9 cellular contexts compared by ENCODE assay signal in genomic region chr1:207811920-207812720, GRCh38.
DNase-seq lines count a peak whose midpoint lies in the region; ATAC-seq and TF ChIP-seq lines count a peak whose summit lies in the region.
"Had no signal": no experiment of that assay in that cellular context is flagged by ENCODE, and none has a peak within 500 bp of the region (broad histone marks: within the 10 kb centered on the region; RNA-seq: fewer than 3 reads in every experiment).

No MANE protein-coding gene starts in this region.

- H3K9me3 ChIP-seq in BE2C (no peaks in the 10 kb centered on the region), ascending aorta (no peaks in the 10 kb centered on the region)

- ATAC-seq in stimulated activated memory B cell treated with anti-CD40 and anti-IgM and Interleukin-4, amounts not matched to agents 10 μg/mL and 1 μg/mL and 100 μg/mL, for 72 hours, result no peak
- no peak for ATAC-seq in HG02884 (IDR thresholded peaks at IDR 0.05; ENCODE audit: unreplicated experiment)

- no peaks in the 10 kb centered on the region for H3K27me3 Mint-ChIP-seq in HFFc6 (ENCODE audit: insufficient read depth)
- H3K27me3 Mint-ChIP-seq in stimulated activated memory B cell treated with anti-CD40 and anti-IgM and Interleukin-4, amounts not matched to agents 10 μg/mL and 1 μg/mL and 100 μg/mL, for 72 hours, result no peaks in the 10 kb centered on the region

- peaks cover 3% of the 10 kb centered on the region; the same call in 1 of the 2 replicates for H3K36me3 ChIP-seq in BE2C
- peaks cover 76 to 98% of the 10 kb centered on the region in 2 donors for H3K36me3 ChIP-seq in ascending aorta

- TF ChIP-seq CTCF in BE2C (IDR thresholded peaks at IDR 0.05; ENCODE audit: low read depth, low read length) (peak; percentile 58), HFFc6 (IDR thresholded peaks at IDR 0.05) (peak; percentile 75), ascending aorta (IDR thresholded peaks at IDR 0.05) (peak; percentile 26 to 60 (median 41))

- no peak overlapping the region for H3K4me3 ChIP-seq in BE2C (ENCODE audit: low read depth, low read length)
- peak overlapping the region; percentile 20 to 79 for H3K4me3 ChIP-seq in ascending aorta

- peak overlapping the region; percentile 95 to 98 for H3K27ac ChIP-seq in ascending aorta
- H3K27ac ChIP-seq: HL-60 had no signal

- intact Hi-C loops in ascending aorta (cut with DNase I), result loop anchor here (10.0 kb wide), 1 partner anchor 53 kb away; no protein-coding TSS in a partner anchor

- DNase-seq in BE2C (peak; percentile 52), HFFc6 (peak; percentile 55), ascending aorta (ENCODE audit: low spot score in 2 of 2) (peak in 1 of 2 donors; percentile 85), iPS-NIHi11 (ENCODE audit: low spot score) (peak; percentile 80), NCI-H774 (lab: John Stamatoyannopoulos, UW) (no peak)
- no peak for DNase-seq in activated CD4-positive, alpha-beta T cell treated with anti-CD3 and anti-CD28 coated beads for 1 hour

- no peaks in the 10 kb centered on the region for H3K9me3 Mint-ChIP-seq in HFFc6
- no peaks in the 10 kb centered on the region for H3K9me3 Mint-ChIP-seq in stimulated activated memory B cell treated with anti-CD40 and anti-IgM and Interleukin-4, amounts not matched to agents 10 μg/mL and 1 μg/mL and 100 μg/mL, for 72 hours

- H3K4me3 Mint-ChIP-seq in HFFc6, result no peak overlapping the region
- H3K4me3 Mint-ChIP-seq in stimulated activated memory B cell treated with anti-CD40 and anti-IgM and Interleukin-4, amounts not matched to agents 10 μg/mL and 1 μg/mL and 100 μg/mL, for 72 hours, result no peak overlapping the region

- peaks cover 82% of the 10 kb centered on the region for H3K4me1 Mint-ChIP-seq in HFFc6 (ENCODE audit: low read depth)
- H3K4me1 Mint-ChIP-seq in stimulated activated memory B cell treated with anti-CD40 and anti-IgM and Interleukin-4, amounts not matched to agents 10 μg/mL and 1 μg/mL and 100 μg/mL, for 72 hours, result peaks cover 96% of the 10 kb centered on the region

- no peaks in the 10 kb centered on the region for H3K4me1 ChIP-seq in BE2C
- peaks cover 58 to 97% of the 10 kb centered on the region in 2 donors for H3K4me1 ChIP-seq in ascending aorta

- peaks cover 89% of the 10 kb centered on the region for H3K36me3 Mint-ChIP-seq in HFFc6 (ENCODE audit: low read depth)
- H3K36me3 Mint-ChIP-seq in stimulated activated memory B cell treated with anti-CD40 and anti-IgM and Interleukin-4, amounts not matched to agents 10 μg/mL and 1 μg/mL and 100 μg/mL, for 72 hours, result peaks cover 96% of the 10 kb centered on the region

- H3K27ac Mint-ChIP-seq in HFFc6, result peak overlapping the region; percentile 80
- peak overlapping the region; percentile 68 for H3K27ac Mint-ChIP-seq in stimulated activated memory B cell treated with anti-CD40 and anti-IgM and Interleukin-4, amounts not matched to agents 10 μg/mL and 1 μg/mL and 100 μg/mL, for 72 hours

- H3K27me3 ChIP-seq in BE2C, result no peaks in the 10 kb centered on the region
- H3K27me3 ChIP-seq in ascending aorta, result no peaks in the 10 kb centered on the region

Comparison
In these comparisons a context has a peak if more than half of its experiments do, and no peak if none do; other contexts are left out.
1. DNase-seq: peak in BE2C (single experiment), HFFc6 (single experiment) and iPS-NIHi11 (single experiment); none in NCI-H774 (single experiment) and activated CD4-positive, alpha-beta T cell treated with anti-CD3 and anti-CD28 coated beads for 1 hour (single experiment).
2. Peak in every context shown above with its lines, with median percentiles within 50 percentile points of each other: CTCF ChIP-seq.